Comparison of ENCODE assay signal across 15 cellular contexts in the genomic region with DNA sequence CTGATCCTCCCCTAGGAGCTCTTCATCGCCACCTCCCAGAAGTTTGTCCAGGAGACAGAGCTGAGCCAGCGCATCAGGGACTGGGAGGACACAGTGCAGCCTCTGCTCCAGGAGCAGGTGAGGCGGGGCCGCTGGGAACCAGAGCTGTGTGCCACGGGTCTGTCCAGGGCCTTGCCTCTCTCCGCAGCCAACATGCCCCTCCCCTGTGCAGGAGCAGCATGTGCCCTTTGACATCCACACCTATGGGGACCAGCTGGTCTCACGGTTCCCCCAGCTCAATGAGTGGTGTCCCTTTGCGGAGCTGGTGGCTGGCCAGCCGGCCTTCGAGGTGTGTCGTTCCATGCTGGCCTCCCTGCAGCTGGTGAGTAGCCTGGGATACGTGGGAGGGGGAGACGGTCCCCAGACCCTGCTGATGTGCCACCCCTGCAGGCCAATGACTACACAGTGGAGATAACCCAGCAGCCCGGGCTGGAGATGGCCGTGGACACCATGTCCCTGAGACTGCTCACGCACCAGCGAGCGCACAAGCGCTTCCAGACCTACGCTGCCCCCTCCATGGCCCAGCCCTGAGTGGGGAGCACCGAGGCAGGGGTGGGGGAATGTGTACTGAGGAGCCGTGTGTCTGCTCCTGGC. TPM values are rescaled to one million over a fixed set of nuclear protein-coding genes. Genes with fewer than 3 reads are reported as not detected.
DNase-seq lines count a peak whose midpoint lies in the region; ATAC-seq and TF ChIP-seq lines count a peak whose summit lies in the region.
"Had no signal": no experiment of that assay in that cellular context is flagged by ENCODE, and none has a peak within 500 bp of the region (broad histone marks: within the 10 kb centered on the region; RNA-seq: fewer than 3 reads in every experiment).

No MANE protein-coding gene starts in this region.

- no peaks in the 10 kb centered on the region for H3K27me3 ChIP-seq in WERI-Rb-1 (ENCODE audit: insufficient read depth, low read depth, severe bottlenecking)
- H3K27me3 ChIP-seq: left lung had no signal

- H3K36me3 ChIP-seq in WERI-Rb-1 = peaks cover 67% of the 10 kb centered on the region

- peak overlapping the region; percentile 92; the same call in 1 of the 2 replicates for H3K27ac ChIP-seq in WERI-Rb-1
- H3K27ac ChIP-seq: left lung, prostate gland had no signal

- H3K4me3 Mint-ChIP-seq in stimulated activated naive CD8-positive, alpha-beta T cell treated with anti-CD3 and anti-CD28 coated beads, Interleukin-15, Interleukin-2, amounts not matched to agents 100 ng/mL and 50 ng/mL, for 24 hours = peak overlapping the region; percentile 41
- peak overlapping the region in 3 of 5 donors; percentile 2 to 21 (median 5) for H3K4me3 Mint-ChIP-seq in immature natural killer cell
- H3K4me3 Mint-ChIP-seq: GM23338 had no signal

- ATAC-seq in stimulated activated naive CD8-positive, alpha-beta T cell treated with anti-CD3 and anti-CD28 coated beads, Interleukin-15, Interleukin-2, amounts not matched to agents 100 U/mL and 50 U/mL, for 24 hours = no peak
- ATAC-seq: GM23338, left lung had no signal

- no peaks in the 10 kb centered on the region for H3K9me3 ChIP-seq in WERI-Rb-1 (ENCODE audit: severe bottlenecking)
- H3K9me3 ChIP-seq: left lung, prostate gland had no signal

- peaks cover 18% of the 10 kb centered on the region for H3K4me1 Mint-ChIP-seq in stimulated activated naive CD8-positive, alpha-beta T cell treated with anti-CD3 and anti-CD28 coated beads, Interleukin-15, Interleukin-2, amounts not matched to agents 100 ng/mL and 50 ng/mL, for 24 hours (ENCODE audit: low read depth)
- peaks cover 20 to 22% of the 10 kb centered on the region in 2 donors for H3K4me1 Mint-ChIP-seq in immature natural killer cell

- no peak overlapping the region for H3K4me3 ChIP-seq in WERI-Rb-1 (ENCODE audit: low read depth, low read length)
- H3K4me3 ChIP-seq: GM23338, left lung, prostate gland had no signal

- DNase-seq in stimulated activated naive CD8-positive, alpha-beta T cell treated with anti-CD3 and anti-CD28 coated beads, Interleukin-15, Interleukin-2, amounts not matched to agents 100 U/mL and 50 U/mL, for 24 hours = no peak
- DNase-seq in WERI-Rb-1 (no peak), immature natural killer cell (no peak), NCI-H1694 treated with DMSO at 0.1 percent for 48 hours (lab: John Stamatoyannopoulos, UW) (no peak), SHP77 treated with DMSO at 0.1 percent for 48 hours (lab: John Stamatoyannopoulos, UW) (no peak)
- DNase-seq in activated CD8-positive, alpha-beta memory T cell treated with anti-CD3 and anti-CD28 coated beads, Interleukin-2, amount 50 U/mL, for 4 hours = no peak
- DNase-seq: activated CD8-positive, alpha-beta memory T cell treated with anti-CD3 and anti-CD28 coated beads for 24 hours; NCI-H1436 treated with DMSO at 0.1 percent for 48 hours; NCI-H510A; stimulated activated CD4-positive, alpha-beta T cell treated with anti-CD3 and anti-CD28 coated beads, Interleukin-12 subunit alpha, Interleukin-12 subunit beta, amount 100 ng/mL, for 4 hours had no signal

- H3K9me3 Mint-ChIP-seq in stimulated activated naive CD8-positive, alpha-beta T cell treated with anti-CD3 and anti-CD28 coated beads, Interleukin-15, Interleukin-2, amounts not matched to agents 100 ng/mL and 50 ng/mL, for 24 hours = no peaks in the 10 kb centered on the region
- no peaks in the 10 kb centered on the region for H3K9me3 Mint-ChIP-seq in immature natural killer cell

- no peak for TF ChIP-seq CTCF in WERI-Rb-1 (IDR thresholded peaks at IDR 0.05; ENCODE audit: low read depth, low read length)

- H3K27me3 Mint-ChIP-seq in stimulated activated naive CD8-positive, alpha-beta T cell treated with anti-CD3 and anti-CD28 coated beads, Interleukin-15, Interleukin-2, amounts not matched to agents 100 ng/mL and 50 ng/mL, for 24 hours = no peaks in the 10 kb centered on the region
- H3K27me3 Mint-ChIP-seq in immature natural killer cell (ENCODE audit: low read depth in 3 of 3) = peaks cover 9 to 15% (median 13%) of the 10 kb centered on the region in 3 donors

- peaks cover 33% of the 10 kb centered on the region for H3K36me3 Mint-ChIP-seq in stimulated activated naive CD8-positive, alpha-beta T cell treated with anti-CD3 and anti-CD28 coated beads, Interleukin-15, Interleukin-2, amounts not matched to agents 100 ng/mL and 50 ng/mL, for 24 hours (ENCODE audit: low read depth)
- H3K36me3 Mint-ChIP-seq in immature natural killer cell = no peaks in the 10 kb centered on the region

- peak overlapping the region; percentile 11 for H3K27ac Mint-ChIP-seq in stimulated activated naive CD8-positive, alpha-beta T cell treated with anti-CD3 and anti-CD28 coated beads, Interleukin-15, Interleukin-2, amounts not matched to agents 100 ng/mL and 50 ng/mL, for 24 hours
- H3K27ac Mint-ChIP-seq in immature natural killer cell = no peak overlapping the region
- H3K27ac Mint-ChIP-seq: GM23338 had no signal

RNA-seq across cellular contexts. Expression of a gene that starts 2.5 kb away (rescaled TPM):
- polyA plus RNA-seq in immature natural killer cell = 10 to 100 TPM in 1 of 3 donors, 1 to 10 TPM in 2; 8.3 to 14.8 (median 9.9) TPM

RNA-seq across cellular contexts. Expression of a gene that starts 6.9 kb away (rescaled TPM):
- 10 to 100 TPM; 21.2 to 31.2 (median 25.5) TPM for polyA plus RNA-seq in immature natural killer cell

RNA-seq across cellular contexts. Expression of a gene that starts 14.9 kb away (rescaled TPM):
- 10 to 100 TPM; 41.8 to 46.7 (median 46.5) TPM for polyA plus RNA-seq in immature natural killer cell

RNA-seq across cellular contexts. Expression of a gene that starts 15.4 kb away (rescaled TPM):
- polyA plus RNA-seq in immature natural killer cell = 10 to 100 TPM; 16.3 to 40.4 (median 20.1) TPM

RNA-seq across cellular contexts. Expression of a gene that starts 22.8 kb away (rescaled TPM):
- polyA plus RNA-seq in immature natural killer cell = 1 to 10 TPM; 2.4 to 8.1 (median 4.5) TPM
- polyA plus RNA-seq: fibroblast of lung, GM23338 had no signal
